ENCODE assay signal across 24 cellular contexts in genomic region chr2:120575966-120576365, GRCh38.
"Had no signal": no experiment of that assay in that cellular context is flagged by ENCODE, and none has a peak within 500 bp of the region (broad histone marks: within the 10 kb centered on the region; RNA-seq: fewer than 3 reads in every experiment).

No MANE protein-coding gene starts in this region.

- DNase-seq: effector memory CD4-positive, alpha-beta T cell; gastrocnemius medialis; kidney glomerular epithelial cell; mesenchymal stem cell; midbrain; occipital lobe; spleen; stimulated activated CD4-positive, alpha-beta T cell treated with anti-CD3 and anti-CD28 coated beads, Interleukin-15, amount 100 ng/mL, for 24 hours; stimulated activated CD4-positive, alpha-beta T cell treated with anti-CD3 and anti-CD28 coated beads, Interleukin-1b, Interleukin-23, amount 100 ng/mL, for 48 hours; stimulated activated CD4-positive, alpha-beta T cell treated with anti-CD3 and anti-CD28 coated beads, Interleukin-4, amount 100 ng/mL, for 24 hours; testis; upper lobe of right lung had no signal

- H3K9me3 ChIP-seq: esophagus muscularis mucosa, gastrocnemius medialis, prostate gland, spleen, testis, tibial nerve, upper lobe of right lung, vagina had no signal

- H3K4me1 ChIP-seq: parathyroid adenoma, prostate gland had no signal

- H3K4me3 Mint-ChIP-seq: natural killer cell treated with Interleukin-12 subunit alpha and Interleukin-12 subunit beta and Interleukin-15 and Interleukin-18, amount 100 ng/mL, for 72 hours; stimulated activated memory B cell treated with anti-CD40 and anti-IgM and Interleukin-4, amounts not matched to agents 10 μg/mL and 1 μg/mL and 100 μg/mL, for 72 hours; stimulated activated naive CD8-positive, alpha-beta T cell treated with anti-CD3 and anti-CD28 coated beads, Interleukin-15, Interleukin-2, amounts not matched to agents 100 ng/mL and 50 ng/mL, for 24 hours had no signal

- FAIRE-seq: endometrium had no signal

- H3K27ac Mint-ChIP-seq: natural killer cell treated with Interleukin-12 subunit alpha and Interleukin-12 subunit beta and Interleukin-15 and Interleukin-18, amount 100 ng/mL, for 72 hours; stimulated activated memory B cell treated with anti-CD40 and anti-IgM and Interleukin-4, amounts not matched to agents 10 μg/mL and 1 μg/mL and 100 μg/mL, for 72 hours; stimulated activated naive CD8-positive, alpha-beta T cell treated with anti-CD3 and anti-CD28 coated beads, Interleukin-15, Interleukin-2, amounts not matched to agents 100 ng/mL and 50 ng/mL, for 24 hours had no signal

- H3K27ac ChIP-seq: epithelial cell of prostate, parathyroid adenoma, prostate gland, spleen, testis, tibial nerve, upper lobe of right lung had no signal

- H3K4me3 ChIP-seq: lung had no signal

- ATAC-seq: left lobe of liver; natural killer cell treated with Interleukin-12 subunit alpha and Interleukin-12 subunit beta and Interleukin-15 and Interleukin-18, amount 100 ng/mL, for 72 hours; stimulated activated memory B cell treated with anti-CD40 and anti-IgM and Interleukin-4, amounts not matched to agents 10 μg/mL and 1 μg/mL and 100 μg/mL, for 72 hours had no signal

- H3K36me3 Mint-ChIP-seq: natural killer cell treated with Interleukin-12 subunit alpha and Interleukin-12 subunit beta and Interleukin-15 and Interleukin-18, amount 100 ng/mL, for 72 hours; stimulated activated memory B cell treated with anti-CD40 and anti-IgM and Interleukin-4, amounts not matched to agents 10 μg/mL and 1 μg/mL and 100 μg/mL, for 72 hours had no signal

- H3K27me3 ChIP-seq: testis, vagina had no signal

- H3K9me3 Mint-ChIP-seq: natural killer cell treated with Interleukin-12 subunit alpha and Interleukin-12 subunit beta and Interleukin-15 and Interleukin-18, amount 100 ng/mL, for 72 hours; stimulated activated memory B cell treated with anti-CD40 and anti-IgM and Interleukin-4, amounts not matched to agents 10 μg/mL and 1 μg/mL and 100 μg/mL, for 72 hours; stimulated activated naive CD8-positive, alpha-beta T cell treated with anti-CD3 and anti-CD28 coated beads, Interleukin-15, Interleukin-2, amounts not matched to agents 100 ng/mL and 50 ng/mL, for 24 hours had no signal

- H3K36me3 ChIP-seq: esophagus muscularis mucosa, gastrocnemius medialis, prostate gland, spleen, tibial nerve, upper lobe of right lung, vagina had no signal

- H3K9ac ChIP-seq: parathyroid adenoma had no signal

- H3K4me1 Mint-ChIP-seq: stimulated activated memory B cell treated with anti-CD40 and anti-IgM and Interleukin-4, amounts not matched to agents 10 μg/mL and 1 μg/mL and 100 μg/mL, for 72 hours had no signal
